Comparison of ENCODE assay signal across 8 cellular contexts in the genomic region with DNA sequence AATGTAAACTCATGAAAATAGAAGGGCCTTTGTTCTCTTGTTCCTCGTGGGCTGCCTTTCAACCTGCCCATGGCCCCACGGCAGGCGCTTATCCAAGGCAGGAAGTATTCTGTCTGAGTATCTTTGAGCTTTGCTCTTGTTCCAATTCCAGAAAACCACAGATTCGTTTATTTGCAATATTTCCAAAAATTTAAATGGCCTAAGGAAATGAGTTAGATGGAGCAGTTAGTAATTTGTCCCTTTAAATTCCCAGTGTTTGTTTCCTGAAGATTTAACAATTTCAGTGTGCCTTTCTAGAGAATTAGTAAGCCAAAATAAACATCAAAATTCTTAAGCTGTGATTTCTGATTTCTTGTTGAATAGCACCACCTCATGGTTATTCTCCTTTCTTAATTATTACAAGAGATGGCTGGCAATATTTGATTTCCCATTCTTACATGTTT.
DNase-seq lines count a peak whose midpoint lies in the region; ATAC-seq and TF ChIP-seq lines count a peak whose summit lies in the region.

No MANE protein-coding gene starts in this region.

- H3K18ac ChIP-seq in mesenchymal stem cell (ENCODE audit: low read depth in 1 of 2, low read length in 2 of 2) = no peak overlapping the region

- no peak overlapping the region for H2BK12ac ChIP-seq in mesenchymal stem cell (ENCODE audit: low read length in 2 of 2)

- H3K79me1 ChIP-seq in mesenchymal stem cell (replicated peaks; ENCODE audit: low read length, poor library complexity, severe bottlenecking) = no peaks in the 10 kb centered on the region

- no peak overlapping the region for H3K27ac Mint-ChIP-seq in chondrocyte (ENCODE audit: unreplicated experiment)
- peak overlapping the region in 1 of 2 donors; percentile 44 for H3K27ac Mint-ChIP-seq in stimulated activated naive CD8-positive, alpha-beta T cell treated with anti-CD3 and anti-CD28 coated beads, Interleukin-15, amount 100 ng/mL, for 72 hours

- no peaks in the 10 kb centered on the region for H3K27me3 ChIP-seq in mesenchymal stem cell (ENCODE audit: control insufficient read depth in 1 of 2, insufficient read depth in 1 of 2, low read length in 2 of 2)

- DNase-seq in NCI-H2029 (lab: John Stamatoyannopoulos, UW) (peak; percentile 0), NCI-H2029 treated with DMSO at 0.1 percent for 48 hours (lab: John Stamatoyannopoulos, UW) (no peak), NCI-H526 (lab: John Stamatoyannopoulos, UW) (peak; percentile 18 to 37), chondrocyte (ENCODE audit: low spot score) (no peak), mesenchymal stem cell (peak; percentile 66)
- DNase-seq in stimulated activated naive CD8-positive, alpha-beta T cell treated with anti-CD3 and anti-CD28 coated beads, Interleukin-15, amount 100 ng/mL, for 72 hours = no peak

- WGBS in mesenchymal stem cell = 36% methylated on average over 3 of the region's 4 CpGs

- peaks cover 2% of the 10 kb centered on the region for H3K4me1 ChIP-seq in mesenchymal stem cell (ENCODE audit: control insufficient read depth, insufficient read depth, low read depth, low read length)

- no peak overlapping the region for H3K23ac ChIP-seq in mesenchymal stem cell (ENCODE audit: low read length in 2 of 2)

- no peak overlapping the region for H2AFZ ChIP-seq in mesenchymal stem cell (ENCODE audit: low read depth, low read length)

- no peak overlapping the region for H3K14ac ChIP-seq in mesenchymal stem cell (ENCODE audit: low read length in 2 of 2)

- no peak overlapping the region for H2BK5ac ChIP-seq in mesenchymal stem cell (ENCODE audit: low read depth, low read length, poor library complexity, severe bottlenecking)

- H3K9me3 Mint-ChIP-seq in chondrocyte (ENCODE audit: low read depth) = no peaks in the 10 kb centered on the region
- H3K9me3 Mint-ChIP-seq in stimulated activated naive CD8-positive, alpha-beta T cell treated with anti-CD3 and anti-CD28 coated beads, Interleukin-15, amount 100 ng/mL, for 72 hours = no peaks in the 10 kb centered on the region

- H3K36me3 Mint-ChIP-seq in chondrocyte (ENCODE audit: low read depth) = no peaks in the 10 kb centered on the region

- H3K9ac ChIP-seq in mesenchymal stem cell (ENCODE audit: low read length) = peak overlapping the region; percentile 30

- no peak overlapping the region for H2BK120ac ChIP-seq in mesenchymal stem cell (ENCODE audit: low read depth, low read length)

- ATAC-seq in GM21717 (IDR thresholded peaks at IDR 0.05; ENCODE audit: unreplicated experiment) = no peak
- no peak for ATAC-seq in stimulated activated naive CD8-positive, alpha-beta T cell treated with anti-CD3 and anti-CD28 coated beads, Interleukin-15, amount 100 ng/mL, for 72 hours
- ATAC-seq in GM21526 (IDR thresholded peaks at IDR 0.05; ENCODE audit: low FRiP score, unreplicated experiment) = no peak

- H3K4me1 Mint-ChIP-seq in chondrocyte (ENCODE audit: low read depth) = peaks cover 7% of the 10 kb centered on the region
- peaks cover 11% of the 10 kb centered on the region for H3K4me1 Mint-ChIP-seq in stimulated activated naive CD8-positive, alpha-beta T cell treated with anti-CD3 and anti-CD28 coated beads, Interleukin-15, amount 100 ng/mL, for 72 hours

- H4K91ac ChIP-seq in mesenchymal stem cell (ENCODE audit: low read length) = no peak overlapping the region

- H3K27ac ChIP-seq in mesenchymal stem cell (ENCODE audit: low read length, poor library complexity, severe bottlenecking) = no peak overlapping the region

- H3K4me2 ChIP-seq in mesenchymal stem cell (ENCODE audit: low read length, poor library complexity, severe bottlenecking) = peak overlapping the region; percentile 27

- no peak overlapping the region for H2AK5ac ChIP-seq in mesenchymal stem cell (ENCODE audit: low read length, severe bottlenecking)

- H3K27me3 Mint-ChIP-seq in chondrocyte (ENCODE audit: low read depth) = peaks cover 24% of the 10 kb centered on the region
- H3K27me3 Mint-ChIP-seq in stimulated activated naive CD8-positive, alpha-beta T cell treated with anti-CD3 and anti-CD28 coated beads, Interleukin-15, amount 100 ng/mL, for 72 hours = peaks cover 11% of the 10 kb centered on the region

- no peak overlapping the region for H3K4me3 ChIP-seq in mesenchymal stem cell (ENCODE audit: insufficient read depth in 1 of 2, low read depth in 1 of 2, low read length in 2 of 2)

- no peak overlapping the region for H2BK15ac ChIP-seq in mesenchymal stem cell (ENCODE audit: low read depth, poor library complexity, severe bottlenecking)

- no peak overlapping the region for H3K4ac ChIP-seq in mesenchymal stem cell (ENCODE audit: low read depth in 1 of 2, low read length in 2 of 2)

- no peak overlapping the region for H4K8ac ChIP-seq in mesenchymal stem cell (ENCODE audit: low read length)

- no peaks in the 10 kb centered on the region for H3K36me3 ChIP-seq in mesenchymal stem cell (ENCODE audit: control insufficient read depth in 1 of 2, insufficient read depth in 2 of 2, low read depth in 1 of 2, low read length in 2 of 2)

- no peaks in the 10 kb centered on the region for H3K9me3 ChIP-seq in mesenchymal stem cell (ENCODE audit: control insufficient read depth, low read length)

- H3K4me3 Mint-ChIP-seq in chondrocyte (ENCODE audit: unreplicated experiment) = peak overlapping the region; percentile 55
- no peak overlapping the region for H3K4me3 Mint-ChIP-seq in stimulated activated naive CD8-positive, alpha-beta T cell treated with anti-CD3 and anti-CD28 coated beads, Interleukin-15, amount 100 ng/mL, for 72 hours

- TF ChIP-seq CTCF in chondrocyte (IDR thresholded peaks at IDR 0.05) = peak; percentile 85

Comparison
In these comparisons a context has a peak if more than half of its experiments do, and no peak if none do; other contexts are left out.
1. DNase-seq: peak in NCI-H2029 (single experiment), NCI-H526 (2 of 2) and mesenchymal stem cell (single experiment); none in NCI-H2029 treated with DMSO at 0.1 percent for 48 hours (single experiment), chondrocyte (single experiment) and stimulated activated naive CD8-positive, alpha-beta T cell treated with anti-CD3 and anti-CD28 coated beads, Interleukin-15, amount 100 ng/mL, for 72 hours (0 of 2).